ENCODE assay signal across 8 cellular contexts in genomic region chr19:21474671-21475181, GRCh38. TPM values are rescaled to one million over a fixed set of nuclear protein-coding genes. Genes with fewer than 3 reads are reported as not detected.
DNase-seq lines count a peak whose midpoint lies in the region; TF ChIP-seq lines count a peak whose summit lies in the region.

No MANE protein-coding gene starts in this region.

- H3K4me3 ChIP-seq in cardiac muscle cell (peak overlapping the region; percentile 38), ovary (peak overlapping the region; percentile 34)

- TF ChIP-seq CTCF in GM13977 (IDR thresholded peaks at IDR 0.05; ENCODE audit: extremely low read depth, insufficient read depth, missing control alignments) (no peak), cardiac muscle cell (IDR thresholded peaks at IDR 0.05; ENCODE audit: low read depth, low read length) (no peak), ovary (IDR thresholded peaks at IDR 0.05) (no peak)

- in situ Hi-C loops in GM13977 (cut with MboI; ENCODE audit: low pct_unique_long_range_greater_than_20kb, low sequenced_read_pairs, unreplicated experiment): no loop called here

- H3K4me3 Mint-ChIP-seq in activated naive CD4-positive, alpha-beta T cell treated with anti-CD3 and anti-CD28 coated beads, Interleukin-2, amount 50 U/mL, for 24 hours: peak overlapping the region; percentile 74

- intact Hi-C loops in ovary (cut with DNase I): no loop called here

- DNase-seq in GM13977 (ENCODE audit: low spot score) (peak; percentile 46), RPMI7951 (ENCODE audit: low read depth) (peak; percentile 54), cardiac muscle cell (ENCODE audit: low read depth in 1 of 2, low spot score in 1 of 2) (peak; percentile 71 to 92), ovary (peak; percentile 78 to 93 (median 89)), substantia nigra (lab: John Stamatoyannopoulos, UW) (peak in 48 of 49 donors; percentile 13 to 83 (median 62)), GDM1 (lab: John Stamatoyannopoulos, UW) (no peak), NCI-H345 (lab: John Stamatoyannopoulos, UW) (no peak)

- H3K9me3 ChIP-seq in cardiac muscle cell (ENCODE audit: low read depth) (no peaks in the 10 kb centered on the region), ovary (no peaks in the 10 kb centered on the region)

- 0 to 8% (median 1%) methylated on average over 37 of the region's 37 CpGs for WGBS in ovary, 3 donors

- H3K4me1 Mint-ChIP-seq in activated naive CD4-positive, alpha-beta T cell treated with anti-CD3 and anti-CD28 coated beads, Interleukin-2, amount 50 U/mL, for 24 hours: no peaks in the 10 kb centered on the region

- H3K4me1 ChIP-seq in cardiac muscle cell (ENCODE audit: low read depth): no peaks in the 10 kb centered on the region
- H3K4me1 ChIP-seq in ovary (ENCODE audit: insufficient read depth): peaks cover 6% of the 10 kb centered on the region

- H3K27me3 ChIP-seq in cardiac muscle cell (no peaks in the 10 kb centered on the region), ovary (no peaks in the 10 kb centered on the region)

- H3K36me3 Mint-ChIP-seq in activated naive CD4-positive, alpha-beta T cell treated with anti-CD3 and anti-CD28 coated beads, Interleukin-2, amount 50 U/mL, for 24 hours: no peaks in the 10 kb centered on the region

- H3K9me3 Mint-ChIP-seq in activated naive CD4-positive, alpha-beta T cell treated with anti-CD3 and anti-CD28 coated beads, Interleukin-2, amount 50 U/mL, for 24 hours: no peaks in the 10 kb centered on the region

- no peak overlapping the region for H3K27ac Mint-ChIP-seq in activated naive CD4-positive, alpha-beta T cell treated with anti-CD3 and anti-CD28 coated beads, Interleukin-2, amount 50 U/mL, for 24 hours

- no peak for TF ChIP-seq EP300 in ovary (IDR thresholded peaks at IDR 0.05)

- no peaks in the 10 kb centered on the region for H3K36me3 ChIP-seq in cardiac muscle cell
- no peaks in the 10 kb centered on the region for H3K36me3 ChIP-seq in ovary

- H3K27ac ChIP-seq in cardiac muscle cell (peak overlapping the region; percentile 7), ovary (no peak overlapping the region), substantia nigra (ENCODE audit: low read depth, low read length, poor library complexity, severe bottlenecking) (no peak overlapping the region)

- no peak for TF ChIP-seq POLR2A in ovary (IDR thresholded peaks at IDR 0.05)

- H3K27me3 Mint-ChIP-seq in activated naive CD4-positive, alpha-beta T cell treated with anti-CD3 and anti-CD28 coated beads, Interleukin-2, amount 50 U/mL, for 24 hours: peaks cover 6% of the 10 kb centered on the region

RNA-seq across cellular contexts. Expression of gene ZNF429, which starts 30.7 kb away (rescaled TPM):
- total RNA-seq in RPMI7951 (2014; rRNA removed; shearing (Covaris generic)): 8.1 and 9.6 TPM in 2 replicates
- total RNA-seq in cardiac muscle cell (27.2 and 30.3 TPM in 2 replicates), ovary (10 to 100 TPM; 12.3 to 22.8 (median 18.4) TPM)
- polyA plus RNA-seq in cardiac muscle cell (53.9 and 54.0 TPM in 2 replicates), ovary (10 to 100 TPM; 10.9 to 12.8 TPM)

Comparison
In these comparisons a context has a peak if more than half of its experiments do, and no peak if none do; other contexts are left out.
1. DNase-seq: peak in GM13977 (single experiment), RPMI7951 (single experiment), cardiac muscle cell (2 of 2), ovary (5 of 5) and substantia nigra (48 of 49); none in GDM1 (single experiment) and NCI-H345 (single experiment).